13 cellular contexts compared by ENCODE assay signal in the genomic region with DNA sequence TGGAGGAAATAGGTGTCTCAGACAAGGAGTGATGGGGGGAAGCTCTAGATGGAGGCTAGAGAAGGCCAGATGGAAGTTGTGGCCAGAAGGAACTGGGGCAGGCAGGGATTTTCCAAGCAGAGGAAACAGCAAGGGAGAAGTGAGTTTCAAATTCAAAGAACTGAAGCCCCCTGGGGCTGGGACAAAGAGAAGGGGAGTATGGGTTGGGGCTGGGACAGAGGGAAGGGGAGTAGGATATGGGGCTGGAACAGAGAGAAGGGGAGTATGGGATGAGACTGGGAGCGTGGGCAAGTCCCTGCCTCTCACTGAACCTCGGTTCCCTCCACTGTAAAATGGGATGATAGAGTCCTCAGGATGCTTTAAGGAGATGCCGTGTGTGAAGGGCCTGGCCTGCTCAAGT. TPM values are rescaled to one million over a fixed set of nuclear protein-coding genes. Genes with fewer than 3 reads are reported as not detected.
DNase-seq lines count a peak whose midpoint lies in the region; ATAC-seq and TF ChIP-seq lines count a peak whose summit lies in the region.
"Had no signal": no experiment of that assay in that cellular context is flagged by ENCODE, and none has a peak within 500 bp of the region (broad histone marks: within the 10 kb centered on the region; RNA-seq: fewer than 3 reads in every experiment).

No MANE protein-coding gene starts in this region.

- no peak for TF ChIP-seq CTCF in nephron progenitor cell (IDR thresholded peaks at IDR 0.05)

- no peak for DNase-seq in activated CD4-positive, alpha-beta T cell treated with anti-CD3 and anti-CD28 coated beads, Interleukin-2, amount 10 ng/mL, durations not matched to agents 24 days and 14 days
- DNase-seq in activated CD4-positive, alpha-beta T cell treated with anti-CD3 and anti-CD28 coated beads, Interleukin-2, amount 50 U/mL, for 4 hours: no peak
- DNase-seq in nephron progenitor cell (no peak), midbrain (lab: John Stamatoyannopoulos, UW) (no peak)
- DNase-seq: anterior cingulate cortex; cortex of kidney; SJCRH30; stimulated activated CD4-positive, alpha-beta T cell treated with anti-CD3 and anti-CD28 coated beads, Interleukin-4, amount 100 ng/mL, for 24 hours; upper lobe of right lung had no signal

- ATAC-seq in GM18519 (IDR thresholded peaks at IDR 0.05; ENCODE audit: low FRiP score, unreplicated experiment) (no peak), HG02678 (IDR thresholded peaks at IDR 0.05; ENCODE audit: unreplicated experiment) (no peak)
- ATAC-seq: upper lobe of right lung had no signal

- H3K27ac Mint-ChIP-seq in activated CD4-positive, alpha-beta T cell treated with anti-CD3 and anti-CD28 coated beads, Interleukin-2, amount 10 ng/mL, durations not matched to agents 24 days and 14 days: peak overlapping the region; percentile 20
- H3K27ac Mint-ChIP-seq in IgD-negative memory B cell (peak overlapping the region in 1 of 3 donors; percentile 100), nephron progenitor cell (peak overlapping the region; percentile 99)
- H3K27ac Mint-ChIP-seq in dendritic cell treated with granulocyte-macrophage colony-stimulating factor and Interleukin-4, amounts not matched to agents 40 ng/mL and 50 ng/mL, for 4 days: peak overlapping the region; percentile 97

- no peaks in the 10 kb centered on the region for H3K27me3 Mint-ChIP-seq in activated CD4-positive, alpha-beta T cell treated with anti-CD3 and anti-CD28 coated beads, Interleukin-2, amount 10 ng/mL, durations not matched to agents 24 days and 14 days
- peaks cover 2% of the 10 kb centered on the region for H3K27me3 Mint-ChIP-seq in IgD-negative memory B cell
- H3K27me3 Mint-ChIP-seq in dendritic cell treated with granulocyte-macrophage colony-stimulating factor and Interleukin-4, amounts not matched to agents 40 ng/mL and 50 ng/mL, for 4 days: no peaks in the 10 kb centered on the region
- no peaks in the 10 kb centered on the region for H3K27me3 Mint-ChIP-seq in nephron progenitor cell (ENCODE audit: low read depth, poor library complexity)

- peaks cover 13% of the 10 kb centered on the region for H3K36me3 Mint-ChIP-seq in activated CD4-positive, alpha-beta T cell treated with anti-CD3 and anti-CD28 coated beads, Interleukin-2, amount 10 ng/mL, durations not matched to agents 24 days and 14 days (ENCODE audit: low read depth)
- H3K36me3 Mint-ChIP-seq in IgD-negative memory B cell (peaks cover 5% of the 10 kb centered on the region), nephron progenitor cell (ENCODE audit: low read depth) (peaks cover 13% of the 10 kb centered on the region)
- H3K36me3 Mint-ChIP-seq in dendritic cell treated with granulocyte-macrophage colony-stimulating factor and Interleukin-4, amounts not matched to agents 40 ng/mL and 50 ng/mL, for 4 days (ENCODE audit: low read depth): peaks cover 41% of the 10 kb centered on the region

- H3K4me1 Mint-ChIP-seq in activated CD4-positive, alpha-beta T cell treated with anti-CD3 and anti-CD28 coated beads, Interleukin-2, amount 10 ng/mL, durations not matched to agents 24 days and 14 days: peaks cover 17% of the 10 kb centered on the region
- peaks cover 14 to 22% (median 16%) of the 10 kb centered on the region in 3 donors for H3K4me1 Mint-ChIP-seq in IgD-negative memory B cell
- H3K4me1 Mint-ChIP-seq in dendritic cell treated with granulocyte-macrophage colony-stimulating factor and Interleukin-4, amounts not matched to agents 40 ng/mL and 50 ng/mL, for 4 days (ENCODE audit: low read depth): peaks cover 34% of the 10 kb centered on the region
- H3K4me1 Mint-ChIP-seq in nephron progenitor cell: peaks cover 32% of the 10 kb centered on the region

- H3K9me3 Mint-ChIP-seq in activated CD4-positive, alpha-beta T cell treated with anti-CD3 and anti-CD28 coated beads, Interleukin-2, amount 10 ng/mL, durations not matched to agents 24 days and 14 days: no peaks in the 10 kb centered on the region
- H3K9me3 Mint-ChIP-seq in IgD-negative memory B cell: no peaks in the 10 kb centered on the region
- H3K9me3 Mint-ChIP-seq in dendritic cell treated with granulocyte-macrophage colony-stimulating factor and Interleukin-4, amounts not matched to agents 40 ng/mL and 50 ng/mL, for 4 days: no peaks in the 10 kb centered on the region
- no peaks in the 10 kb centered on the region for H3K9me3 Mint-ChIP-seq in nephron progenitor cell

- intact Hi-C loops in activated CD4-positive, alpha-beta T cell treated with anti-CD3 and anti-CD28 coated beads, Interleukin-2, amount 10 ng/mL, durations not matched to agents 24 days and 14 days (cut with micrococcal nuclease): no loop called here
- intact Hi-C loops in dendritic cell treated with granulocyte-macrophage colony-stimulating factor and Interleukin-4, amounts not matched to agents 40 ng/mL and 50 ng/mL, for 4 days (cut with micrococcal nuclease): no loop called here

- H3K4me3 Mint-ChIP-seq in activated CD4-positive, alpha-beta T cell treated with anti-CD3 and anti-CD28 coated beads, Interleukin-2, amount 10 ng/mL, durations not matched to agents 24 days and 14 days: peak overlapping the region; percentile 29
- H3K4me3 Mint-ChIP-seq in IgD-negative memory B cell: peak overlapping the region in 3 of 4 donors; percentile 13 to 100 (median 71)
- H3K4me3 Mint-ChIP-seq in dendritic cell treated with granulocyte-macrophage colony-stimulating factor and Interleukin-4, amounts not matched to agents 40 ng/mL and 50 ng/mL, for 4 days: no peak overlapping the region
- peak overlapping the region; percentile 64 for H3K4me3 Mint-ChIP-seq in nephron progenitor cell

RNA-seq across cellular contexts. Expression of gene GTF2F1, which starts 1.9 kb away (rescaled TPM):
- 60.7 and 63.5 TPM in 2 replicates for total RNA-seq in activated CD4-positive, alpha-beta T cell treated with anti-CD3 and anti-CD28 coated beads, Interleukin-2, amount 10 ng/mL, durations not matched to agents 24 days and 14 days
- 25.4 TPM for polyA plus RNA-seq in IgD-negative memory B cell

RNA-seq across cellular contexts. Expression of gene PSPN, which starts 19.1 kb away (rescaled TPM):
- total RNA-seq in activated CD4-positive, alpha-beta T cell treated with anti-CD3 and anti-CD28 coated beads, Interleukin-2, amount 10 ng/mL, durations not matched to agents 24 days and 14 days: 1.5 and 1.8 TPM in 2 replicates
- polyA plus RNA-seq in IgD-negative memory B cell: 0.65 TPM

RNA-seq across cellular contexts. Expression of gene ALKBH7, which starts 22.2 kb away (rescaled TPM):
- 23.9 and 25.0 TPM in 2 replicates for total RNA-seq in activated CD4-positive, alpha-beta T cell treated with anti-CD3 and anti-CD28 coated beads, Interleukin-2, amount 10 ng/mL, durations not matched to agents 24 days and 14 days
- 96.4 TPM for polyA plus RNA-seq in IgD-negative memory B cell

RNA-seq across cellular contexts. Expression of gene KHSRP, which starts 29.8 kb away (rescaled TPM):
- total RNA-seq in activated CD4-positive, alpha-beta T cell treated with anti-CD3 and anti-CD28 coated beads, Interleukin-2, amount 10 ng/mL, durations not matched to agents 24 days and 14 days: 435 and 461 TPM in 2 replicates
- polyA plus RNA-seq in IgD-negative memory B cell: 18.7 TPM

RNA-seq across cellular contexts. Expression of gene CLPP, which starts 33.5 kb away (rescaled TPM):
- 190 and 192 TPM in 2 replicates for total RNA-seq in activated CD4-positive, alpha-beta T cell treated with anti-CD3 and anti-CD28 coated beads, Interleukin-2, amount 10 ng/mL, durations not matched to agents 24 days and 14 days
- 103 TPM for polyA plus RNA-seq in IgD-negative memory B cell
